1 cellular context compared by ENCODE assay signal in the genomic region with DNA sequence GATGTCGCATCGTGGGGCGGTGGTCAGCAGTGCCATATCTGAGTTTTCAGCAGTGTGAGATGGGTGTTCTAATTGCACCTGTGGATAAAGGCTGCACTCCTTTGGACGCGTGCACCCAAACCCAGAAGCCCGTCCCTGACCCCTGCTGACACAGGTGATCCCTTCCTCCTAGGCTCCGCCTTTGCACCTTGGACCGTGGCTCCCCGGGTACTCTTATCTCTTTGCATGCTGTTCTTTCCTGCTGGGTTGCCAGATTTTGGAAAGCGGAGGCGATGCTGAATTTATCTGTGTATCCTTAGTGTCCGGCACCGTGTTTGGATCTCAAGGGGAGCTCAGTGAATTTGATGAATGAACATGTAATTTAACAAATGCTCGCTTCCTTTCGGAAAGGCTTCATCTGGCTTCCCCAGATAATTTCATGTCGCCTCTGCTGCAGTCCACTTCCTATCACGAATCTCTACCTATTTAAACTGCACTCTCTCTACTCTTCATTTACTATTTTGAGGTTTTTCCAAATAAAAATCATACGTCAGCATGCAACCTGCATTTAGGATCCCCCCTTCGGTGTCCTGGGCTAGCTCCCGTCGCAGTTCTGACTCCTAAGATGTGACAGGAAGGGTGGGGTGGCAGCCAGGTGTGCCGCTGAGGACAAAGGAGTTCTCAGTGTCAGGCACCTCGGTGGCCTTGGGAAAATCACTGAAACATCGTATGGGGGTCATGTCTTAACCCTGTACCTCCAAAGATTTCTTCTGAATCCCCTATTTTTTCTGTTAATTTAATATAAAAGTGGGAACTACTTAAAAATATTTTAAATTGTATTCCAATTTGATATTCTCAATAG.
TF ChIP-seq lines count a peak whose summit lies in the region.

No MANE protein-coding gene starts in this region.

TF ChIP-seq in liver, 16 proteins besides CTCF, POLR2A, EP300 and RAD21 (continued from another document):
- TF ChIP-seq, protein P1, sequence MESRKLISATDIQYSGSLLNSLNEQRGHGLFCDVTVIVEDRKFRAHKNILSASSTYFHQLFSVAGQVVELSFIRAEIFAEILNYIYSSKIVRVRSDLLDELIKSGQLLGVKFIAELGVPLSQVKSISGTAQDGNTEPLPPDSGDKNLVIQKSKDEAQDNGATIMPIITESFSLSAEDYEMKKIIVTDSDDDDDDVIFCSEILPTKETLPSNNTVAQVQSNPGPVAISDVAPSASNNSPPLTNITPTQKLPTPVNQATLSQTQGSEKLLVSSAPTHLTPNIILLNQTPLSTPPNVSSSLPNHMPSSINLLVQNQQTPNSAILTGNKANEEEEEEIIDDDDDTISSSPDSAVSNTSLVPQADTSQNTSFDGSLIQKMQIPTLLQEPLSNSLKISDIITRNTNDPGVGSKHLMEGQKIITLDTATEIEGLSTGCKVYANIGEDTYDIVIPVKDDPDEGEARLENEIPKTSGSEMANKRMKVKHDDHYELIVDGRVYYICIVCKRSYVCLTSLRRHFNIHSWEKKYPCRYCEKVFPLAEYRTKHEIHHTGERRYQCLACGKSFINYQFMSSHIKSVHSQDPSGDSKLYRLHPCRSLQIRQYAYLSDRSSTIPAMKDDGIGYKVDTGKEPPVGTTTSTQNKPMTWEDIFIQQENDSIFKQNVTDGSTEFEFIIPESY (IDR thresholded peaks at IDR 0.05): peak; percentile 49
